In the genomic region with DNA sequence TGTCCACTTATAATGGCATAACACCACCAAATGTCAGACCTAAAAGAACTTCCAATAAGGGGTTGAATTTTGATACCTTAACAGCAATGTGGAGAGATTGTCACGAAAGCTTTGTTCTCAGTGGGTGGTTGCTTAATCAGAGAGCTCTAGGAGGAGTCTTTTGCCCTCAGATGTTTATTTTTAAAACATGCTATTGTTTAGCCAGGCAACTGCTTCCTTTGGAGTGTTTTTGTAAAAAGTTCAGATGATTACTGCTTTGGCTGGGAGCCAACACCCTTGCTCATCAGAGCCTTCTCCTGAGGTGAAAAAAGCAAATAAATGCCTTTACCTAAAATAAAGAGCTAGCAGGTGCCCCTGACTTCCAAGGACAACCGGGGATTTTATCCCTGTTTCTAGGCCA, we compare ENCODE assay signal across 11 cellular contexts.
DNase-seq lines count a peak whose midpoint lies in the region; ATAC-seq and TF ChIP-seq lines count a peak whose summit lies in the region.
"Had no signal": no experiment of that assay in that cellular context is flagged by ENCODE, and none has a peak within 500 bp of the region (broad histone marks: within the 10 kb centered on the region; RNA-seq: fewer than 3 reads in every experiment).

No MANE protein-coding gene starts in this region.

- intact Hi-C loops in CD14-positive monocyte (cut with micrococcal nuclease) = no loop called here

- H3K36me3 Mint-ChIP-seq in CD14-positive monocyte = no peaks in the 10 kb centered on the region
- H3K36me3 Mint-ChIP-seq: activated naive CD4-positive, alpha-beta T cell treated with anti-CD3 and anti-CD28 coated beads, Interleukin-2, amount 10 ng/mL, durations not matched to agents 7 days and 5 days had no signal

- no peak for ATAC-seq in HG03039 (IDR thresholded peaks at IDR 0.05; ENCODE audit: unreplicated experiment)
- ATAC-seq in HG02798 (IDR thresholded peaks at IDR 0.05; ENCODE audit: poor library complexity, unreplicated experiment) = no peak
- ATAC-seq: effector memory CD8-positive, alpha-beta T cell had no signal

- H3K27me3 Mint-ChIP-seq in CD14-positive monocyte (ENCODE audit: low read depth in 3 of 3) = peaks cover 0 to 2% (median 0%) of the 10 kb centered on the region in 3 donors
- H3K27me3 Mint-ChIP-seq: activated naive CD4-positive, alpha-beta T cell treated with anti-CD3 and anti-CD28 coated beads, Interleukin-2, amount 10 ng/mL, durations not matched to agents 7 days and 5 days; effector memory CD8-positive, alpha-beta T cell had no signal

- no peaks in the 10 kb centered on the region for H3K9me3 Mint-ChIP-seq in CD14-positive monocyte
- H3K9me3 Mint-ChIP-seq: activated naive CD4-positive, alpha-beta T cell treated with anti-CD3 and anti-CD28 coated beads, Interleukin-2, amount 10 ng/mL, durations not matched to agents 7 days and 5 days; effector memory CD8-positive, alpha-beta T cell had no signal

- TF ChIP-seq CTCF in cardiac fibroblast (IDR thresholded peaks at IDR 0.05; ENCODE audit: low read depth, low read length) (no peak), CD14-positive monocyte (IDR thresholded peaks at IDR 0.05) (no peak)

- DNase-seq in activated T-cell treated with anti-CD3 and anti-CD28 coated beads for 1 hour (ENCODE audit: low read depth) (peak; percentile 12), NCI-H2196 treated with DMSO at 0.1 percent for 48 hours (lab: John Stamatoyannopoulos, UW; ENCODE audit: unreplicated experiment) (peak; percentile 23), cardiac fibroblast (ENCODE audit: low read depth in 2 of 2) (peak; percentile 39 to 80), renal cortical epithelial cell (ENCODE audit: low read depth) (peak; percentile 84), CD14-positive monocyte (ENCODE audit: low spot score) (no peak)
- no peak for DNase-seq in activated T-cell treated with anti-CD3 and anti-CD28 coated beads, Interleukin-2, amount 50 U/mL, for 1 hour
- DNase-seq: activated naive CD4-positive, alpha-beta T cell treated with anti-CD3 and anti-CD28 coated beads, Interleukin-2, amount 10 ng/mL, durations not matched to agents 7 days and 5 days; effector memory CD8-positive, alpha-beta T cell; stimulated activated CD4-positive, alpha-beta T cell treated with anti-CD3 and anti-CD28 coated beads, Interleukin-2, amount 100 ng/mL, for 48 hours had no signal

- H3K4me3 ChIP-seq in cardiac fibroblast (replicated peaks in 1 of 2; ENCODE audit: low read depth in 2 of 2, low read length in 2 of 2) = no peak overlapping the region

- no peak overlapping the region for H3K4me3 Mint-ChIP-seq in CD14-positive monocyte
- H3K4me3 Mint-ChIP-seq: activated naive CD4-positive, alpha-beta T cell treated with anti-CD3 and anti-CD28 coated beads, Interleukin-2, amount 10 ng/mL, durations not matched to agents 7 days and 5 days; effector memory CD8-positive, alpha-beta T cell had no signal

- H3K27ac Mint-ChIP-seq in CD14-positive monocyte = no peak overlapping the region
- H3K27ac Mint-ChIP-seq: activated naive CD4-positive, alpha-beta T cell treated with anti-CD3 and anti-CD28 coated beads, Interleukin-2, amount 10 ng/mL, durations not matched to agents 7 days and 5 days had no signal

- no peaks in the 10 kb centered on the region for H3K4me1 Mint-ChIP-seq in CD14-positive monocyte

Comparison
In these comparisons a context has a peak if more than half of its experiments do, and no peak if none do; other contexts are left out.
1. DNase-seq: peak in activated T-cell treated with anti-CD3 and anti-CD28 coated beads for 1 hour (single experiment), NCI-H2196 treated with DMSO at 0.1 percent for 48 hours (single experiment), cardiac fibroblast (2 of 2) and renal cortical epithelial cell (single experiment); none in activated T-cell treated with anti-CD3 and anti-CD28 coated beads, Interleukin-2, amount 50 U/mL, for 1 hour (single experiment) and CD14-positive monocyte (single experiment).